ENCODE assay signal across 20 cellular contexts in the genomic region with DNA sequence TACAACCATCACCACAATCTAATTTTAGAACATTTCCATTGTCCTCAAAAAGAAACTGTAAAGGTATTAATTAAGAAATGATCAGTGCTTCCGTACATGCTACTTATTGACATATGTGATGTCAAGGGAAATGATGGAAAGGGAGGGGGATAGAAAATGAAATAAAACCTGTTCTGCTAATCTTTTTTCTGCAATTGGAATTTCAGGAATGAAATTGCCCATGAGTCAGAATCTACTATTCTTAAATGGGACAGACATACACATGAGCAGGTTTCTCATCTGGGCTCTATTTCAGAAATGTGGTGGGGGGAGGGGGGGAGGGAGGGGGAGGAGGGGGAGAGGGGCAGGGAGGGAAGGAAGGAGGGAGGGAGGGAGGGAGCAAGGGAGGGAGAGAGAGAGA.
"Had no signal": no experiment of that assay in that cellular context is flagged by ENCODE, and none has a peak within 500 bp of the region (broad histone marks: within the 10 kb centered on the region; RNA-seq: fewer than 3 reads in every experiment).

No MANE protein-coding gene starts in this region.

- ATAC-seq: activated CD8-positive, alpha-beta T cell treated with anti-CD3 and anti-CD28 coated beads for 36 hours; activated T-cell treated with anti-CD3 and anti-CD28 coated beads, Interleukin-2, amount 50 U/mL, for 4 hours; esophagus mucosa; left cardiac atrium; lower lobe of right lung; psoas muscle; right lobe of liver; stimulated activated naive CD8-positive, alpha-beta T cell treated with anti-CD3 and anti-CD28 coated beads, Interleukin-15, amount 100 ng/mL, for 72 hours; upper lobe of right lung had no signal

- H3K4me1 ChIP-seq: lower lobe of right lung, psoas muscle, right lobe of liver, spleen, testis, upper lobe of right lung had no signal

- H3K36me3 ChIP-seq: lower lobe of right lung, right lobe of liver, spleen, upper lobe of right lung had no signal

- H3K27me3 ChIP-seq: right lobe of liver, spleen, testis, upper lobe of right lung had no signal

- H3K4me3 ChIP-seq: dorsolateral prefrontal cortex, lower lobe of right lung, psoas muscle, right lobe of liver, spleen, testis, upper lobe of right lung had no signal

- H3K27ac ChIP-seq: dorsolateral prefrontal cortex, lower lobe of right lung, psoas muscle, right lobe of liver, spleen, testis, upper lobe of right lung had no signal

- DNase-seq: activated B cell treated with CpG ODN at 0.5 μM for 24 hours; activated CD4-positive, alpha-beta T cell treated with anti-CD3 and anti-CD28 coated beads for 48 hours; activated CD8-positive, alpha-beta T cell treated with anti-CD3 and anti-CD28 coated beads for 36 hours; activated effector memory CD4-positive, alpha-beta T cell treated with anti-CD3 and anti-CD28 coated beads, Interleukin-2, amount 50 U/mL, for 16 hours; activated naive CD8-positive, alpha-beta T cell treated with anti-CD3 and anti-CD28 coated beads for 36 hours; activated T-cell treated with anti-CD3 and anti-CD28 coated beads, Interleukin-2, amount 50 U/mL, for 4 hours; amygdala; cerebellar nuclear complex; dorsolateral prefrontal cortex; glutamatergic neuron; hypothalamus; left cardiac atrium; lower lobe of right lung; psoas muscle; right lobe of liver; spleen; stimulated activated naive CD8-positive, alpha-beta T cell treated with anti-CD3 and anti-CD28 coated beads, Interleukin-15, amount 100 ng/mL, for 72 hours; testis; upper lobe of right lung had no signal

- H3K9me3 ChIP-seq: lower lobe of right lung, psoas muscle, right lobe of liver, spleen, testis, upper lobe of right lung had no signal
